Comparison of ENCODE assay signal across 8 cellular contexts in the genomic region with DNA sequence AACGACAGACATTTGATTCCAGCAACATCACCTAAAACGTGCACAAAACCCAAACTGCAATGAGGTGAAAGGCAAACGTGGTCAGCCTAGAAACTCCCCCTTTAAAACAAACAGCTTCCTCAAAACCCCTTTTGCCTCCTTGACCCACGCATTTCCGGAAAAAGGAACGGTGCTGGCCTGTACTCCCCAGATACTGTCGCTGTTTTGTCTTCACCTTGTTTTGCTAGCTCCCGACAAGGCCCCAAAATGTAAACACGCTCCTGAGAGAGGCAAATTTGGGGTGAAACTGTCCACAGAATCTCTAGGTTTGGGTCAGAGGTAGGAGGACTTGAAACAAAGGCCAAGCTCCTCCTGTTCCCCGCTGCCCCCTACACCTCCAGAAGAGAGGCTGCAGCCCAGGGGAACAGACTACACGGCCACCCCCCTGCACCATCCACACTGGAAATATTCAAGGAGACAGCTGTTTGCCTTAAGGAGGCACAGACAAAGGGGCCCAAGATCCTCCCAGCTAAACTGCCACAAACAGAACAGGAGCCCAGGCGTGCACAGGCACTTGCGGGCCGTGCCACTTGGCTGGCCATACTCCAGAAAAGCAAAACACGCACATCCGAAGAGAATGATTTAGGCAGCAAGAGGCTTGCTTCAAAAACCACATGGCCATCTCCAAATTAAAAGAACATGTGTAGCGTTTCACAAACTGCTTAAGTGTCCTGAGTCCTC.
A peak's percentile ranks its signal among the peaks of the same experiment; 100 is the strongest.
DNase-seq lines count a peak whose midpoint lies in the region; ATAC-seq, FAIRE-seq and TF ChIP-seq lines count a peak whose summit lies in the region.

No MANE protein-coding gene starts in this region.

- DNase-seq in A549 (ENCODE audit: low read depth in 1 of 2, low spot score in 1 of 2) (peak in 1 of 2 experiments; percentile 29), GM12865 (ENCODE audit: low read depth) (peak; percentile 36), OCI-LY7 (ENCODE audit: low spot score) (no peak), dermis blood vessel endothelial cell (peak; percentile 40), NCI-H187 treated with DMSO at 0.1 percent for 48 hours (lab: John Stamatoyannopoulos, UW) (no peak)
- DNase-seq in stimulated activated CD8-positive, alpha-beta memory T cell treated with anti-CD3 and anti-CD28 coated beads, Interleukin-4, amount 100 ng/mL, for 48 hours: no peak
- DNase-seq in activated effector memory CD4-positive, alpha-beta T cell treated with anti-CD3 and anti-CD28 coated beads, Interleukin-2, amount 50 U/mL, for 16 hours: no peak

- POLR2A ChIA-PET in A549 (lab: Yijun Ruan, JAX) (no interaction called here), OCI-LY7 (lab: Charles Lee) (no interaction called here)

- CTCF ChIA-PET in A549 (lab: Yijun Ruan, JAX) (interaction anchor here (1.1 kb wide), 1 partner anchor 369 kb away, joined by 3 read pairs; no protein-coding TSS in a partner anchor), OCI-LY7 (lab: Charles Lee; ENCODE audit: unreplicated experiment) (no interaction called here)

- no peak for FAIRE-seq in A549 (lab: Jason Lieb, UNC)

- peaks cover 7% of the 10 kb centered on the region; the same call in 1 of the 2 replicates for H4K20me1 ChIP-seq in OCI-LY7 (ENCODE audit: insufficient read depth, low read length)

- H3K4me2 ChIP-seq in A549: peak overlapping the region; percentile 98
- H3K4me2 ChIP-seq in OCI-LY7 (ENCODE audit: low read length): peak overlapping the region; percentile 93

- peak in 1 of 2 experiments; percentile 24; a peak in 4 of 6 replicates for ATAC-seq in A549

- BruUV-seq in OCI-LY7 (replicated peaks; lab: Mats Ljungman, UMichigan): no TSS peak

- no peak for TF ChIP-seq POLR2A in A549 (IDR thresholded peaks at IDR 0.05; ENCODE audit: low read length)

- H3K4me3 ChIP-seq in A549 (peak overlapping the region; percentile 98), GM12865 (ENCODE audit: low read depth, low read length) (peak overlapping the region; percentile 82), OCI-LY7 (ENCODE audit: low read depth, low read length, poor library complexity, severe bottlenecking) (peak overlapping the region; percentile 87), mesodermal cell (ENCODE audit: extremely low read depth, insufficient read depth, low read length, poor library complexity, severe bottlenecking) (peak overlapping the region; percentile 50)

- no peak for TF ChIP-seq RAD21 in A549 (conservative IDR thresholded peaks at IDR 0.05 in 1 of 2, IDR thresholded peaks at IDR 0.05 in 1 of 2)

- TF ChIP-seq EP300 in A549 (IDR thresholded peaks at IDR 0.05): no peak

- H3K36me3 ChIP-seq in OCI-LY7 (ENCODE audit: insufficient read depth, low read length): no peaks in the 10 kb centered on the region
- no peaks in the 10 kb centered on the region for H3K36me3 ChIP-seq in mesodermal cell (ENCODE audit: control insufficient read depth, insufficient read depth, low read length)

- 12% methylated on average over 14 of the region's 17 CpGs for WGBS in A549 (ENCODE audit: missing lambda C conversion rate)
- WGBS in mesodermal cell (ENCODE audit: insufficient coverage in 2 of 2), 2 experiments: 25 to 33% methylated on average over 11 to 15 of the region's 17 CpGs

- peak overlapping the region; percentile 95 to 98 for H3K27ac ChIP-seq in A549
- peak overlapping the region; percentile 47 for H3K27ac ChIP-seq in OCI-LY7 (ENCODE audit: low read depth, low read length, poor library complexity, severe bottlenecking)
- peak overlapping the region; percentile 11 for H3K27ac ChIP-seq in mesodermal cell (ENCODE audit: low read depth, low read length, severe bottlenecking)

- TF ChIP-seq CTCF in A549 (IDR thresholded peaks at IDR 0.05) (no peak), GM12865 (IDR thresholded peaks at IDR 0.05; ENCODE audit: insufficient read depth, low read depth, low read length, missing control alignments) (no peak), OCI-LY7 (conservative IDR thresholded peaks at IDR 0.05; ENCODE audit: low read length) (no peak)

- H3K79me2 ChIP-seq in OCI-LY7 (ENCODE audit: insufficient read depth, low read depth, low read length): peaks cover 50% of the 10 kb centered on the region

- H3K4me1 ChIP-seq in A549: peaks cover 41% of the 10 kb centered on the region
- H3K4me1 ChIP-seq in OCI-LY7 (ENCODE audit: insufficient read depth, low read length, poor library complexity, severe bottlenecking): peaks cover 41% of the 10 kb centered on the region
- peaks cover 12% of the 10 kb centered on the region for H3K4me1 ChIP-seq in mesodermal cell (ENCODE audit: control insufficient read depth, insufficient read depth, low read length, poor library complexity, severe bottlenecking)

- intact Hi-C loops in OCI-LY7 (cut with micrococcal nuclease; ENCODE audit: unreplicated experiment): loop anchor here (2.0 to 5.0 kb wide), 2 partner anchors 42 to 43 kb away; no protein-coding TSS in a partner anchor

- peak overlapping the region; percentile 11; the same call in 1 of the 2 replicates for H2AFZ ChIP-seq in OCI-LY7 (ENCODE audit: low read length)

- H3K9me2 ChIP-seq in OCI-LY7 (ENCODE audit: insufficient read depth, low read length): no peaks in the 10 kb centered on the region

- H3K9me3 ChIP-seq in A549: no peaks in the 10 kb centered on the region
- H3K9me3 ChIP-seq in OCI-LY7 (ENCODE audit: low read length): no peaks in the 10 kb centered on the region
- H3K9me3 ChIP-seq in mesodermal cell (ENCODE audit: control insufficient read depth, low read length): no peaks in the 10 kb centered on the region

TF ChIP-seq in A549, 52 proteins besides CTCF, POLR2A, EP300 and RAD21:
- TF ChIP-seq ZSCAN20 (CRISPR knock-in tag; IDR thresholded peaks at IDR 0.05) (no peak), MAZ (IDR thresholded peaks at IDR 0.05; ENCODE audit: borderline replicate concordance, low read depth, low read length) (no peak), RNF2 (IDR thresholded peaks at IDR 0.05; ENCODE audit: borderline replicate concordance, low read depth) (no peak), RFX5 (IDR thresholded peaks at IDR 0.05) (no peak), EHMT2 (IDR thresholded peaks at IDR 0.05; ENCODE audit: low read depth) (no peak), HOXA7 (CRISPR knock-in tag; IDR thresholded peaks at IDR 0.05) (no peak), CBX2 (IDR thresholded peaks at IDR 0.05; ENCODE audit: borderline replicate concordance, low read depth) (no peak), MAFK (IDR thresholded peaks at IDR 0.05; ENCODE audit: partially characterized antibody) (no peak), ZNF302 (CRISPR knock-in tag; IDR thresholded peaks at IDR 0.05) (no peak), JUNB (IDR thresholded peaks at IDR 0.05) (no peak), ESRRA (IDR thresholded peaks at IDR 0.05; ENCODE audit: borderline replicate concordance, low read length) (no peak), HOXB5 (CRISPR knock-in tag; IDR thresholded peaks at IDR 0.05) (no peak), CHD2 (IDR thresholded peaks at IDR 0.05; ENCODE audit: low read length, partially characterized antibody) (no peak), JUN (IDR thresholded peaks at IDR 0.05) (no peak)

Comparison
In these comparisons a context has a peak if more than half of its experiments do, and no peak if none do; other contexts are left out.
1. DNase-seq: peak in GM12865 (single experiment) and dermis blood vessel endothelial cell (single experiment); none in OCI-LY7 (single experiment), stimulated activated CD8-positive, alpha-beta memory T cell treated with anti-CD3 and anti-CD28 coated beads, Interleukin-4, amount 100 ng/mL, for 48 hours (single experiment), NCI-H187 treated with DMSO at 0.1 percent for 48 hours (single experiment) and activated effector memory CD4-positive, alpha-beta T cell treated with anti-CD3 and anti-CD28 coated beads, Interleukin-2, amount 50 U/mL, for 16 hours (single experiment).
2. H3K27ac ChIP-seq: peak in every context shown above with its lines; median percentile 96 in A549; 47 in OCI-LY7; 11 in mesodermal cell.
3. Peak in every context shown above with its lines, with median percentiles within 50 percentile points of each other: H3K4me3 ChIP-seq.